1 cellular context compared by ENCODE assay signal in the genomic region with DNA sequence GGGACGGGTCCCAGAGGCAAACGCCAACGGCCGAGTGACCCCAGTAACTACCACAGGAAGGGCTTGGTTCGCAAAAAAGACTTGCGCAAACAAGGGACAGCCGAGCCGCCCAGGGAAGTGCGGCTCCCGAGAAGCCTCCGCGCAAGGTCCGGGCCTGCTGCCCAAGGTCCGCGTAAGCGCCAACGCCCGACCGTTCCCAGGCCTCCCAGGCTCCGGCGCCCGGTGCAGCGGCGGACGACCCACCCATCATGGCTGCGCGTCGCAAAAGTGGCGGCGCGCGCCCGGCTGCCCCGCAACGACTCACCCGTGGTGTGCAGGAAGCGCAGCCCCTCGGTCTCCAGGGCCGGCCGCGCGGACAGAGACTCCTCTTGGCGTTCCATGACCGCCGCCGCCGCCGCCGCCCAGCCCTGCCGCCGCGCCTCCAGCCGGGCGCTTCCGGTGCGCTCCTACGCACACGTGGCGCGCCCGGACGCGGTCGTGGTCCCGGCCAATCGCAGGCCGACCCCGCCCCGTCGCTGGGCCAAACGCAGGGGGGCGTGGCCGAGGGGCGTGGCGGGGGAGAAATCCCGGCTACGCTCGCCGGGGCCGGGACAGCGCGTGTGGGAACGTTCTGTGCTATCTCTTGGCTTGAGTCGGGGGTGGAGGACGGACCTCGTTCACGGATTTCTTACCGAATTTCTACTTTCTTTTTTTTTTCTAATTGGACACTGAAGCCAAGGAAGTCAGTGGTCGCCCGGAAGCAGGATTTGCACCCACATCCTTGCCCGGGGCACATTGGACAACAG.
A peak's percentile ranks its signal among the peaks of the same experiment; 100 is the strongest.
TF ChIP-seq lines count a peak whose summit lies in the region.

A gene with protein sequence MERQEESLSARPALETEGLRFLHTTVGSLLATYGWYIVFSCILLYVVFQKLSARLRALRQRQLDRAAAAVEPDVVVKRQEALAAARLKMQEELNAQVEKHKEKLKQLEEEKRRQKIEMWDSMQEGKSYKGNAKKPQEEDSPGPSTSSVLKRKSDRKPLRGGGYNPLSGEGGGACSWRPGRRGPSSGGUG (minus strand): TSS at position 448 of the 785 bp plus-strand sequence. CDS start 68 bp downstream, at position 380.

TF ChIP-seq in WTC11, 78 proteins besides CTCF, POLR2A, EP300 and RAD21 (continued from another document):
- TF ChIP-seq, protein P1, sequence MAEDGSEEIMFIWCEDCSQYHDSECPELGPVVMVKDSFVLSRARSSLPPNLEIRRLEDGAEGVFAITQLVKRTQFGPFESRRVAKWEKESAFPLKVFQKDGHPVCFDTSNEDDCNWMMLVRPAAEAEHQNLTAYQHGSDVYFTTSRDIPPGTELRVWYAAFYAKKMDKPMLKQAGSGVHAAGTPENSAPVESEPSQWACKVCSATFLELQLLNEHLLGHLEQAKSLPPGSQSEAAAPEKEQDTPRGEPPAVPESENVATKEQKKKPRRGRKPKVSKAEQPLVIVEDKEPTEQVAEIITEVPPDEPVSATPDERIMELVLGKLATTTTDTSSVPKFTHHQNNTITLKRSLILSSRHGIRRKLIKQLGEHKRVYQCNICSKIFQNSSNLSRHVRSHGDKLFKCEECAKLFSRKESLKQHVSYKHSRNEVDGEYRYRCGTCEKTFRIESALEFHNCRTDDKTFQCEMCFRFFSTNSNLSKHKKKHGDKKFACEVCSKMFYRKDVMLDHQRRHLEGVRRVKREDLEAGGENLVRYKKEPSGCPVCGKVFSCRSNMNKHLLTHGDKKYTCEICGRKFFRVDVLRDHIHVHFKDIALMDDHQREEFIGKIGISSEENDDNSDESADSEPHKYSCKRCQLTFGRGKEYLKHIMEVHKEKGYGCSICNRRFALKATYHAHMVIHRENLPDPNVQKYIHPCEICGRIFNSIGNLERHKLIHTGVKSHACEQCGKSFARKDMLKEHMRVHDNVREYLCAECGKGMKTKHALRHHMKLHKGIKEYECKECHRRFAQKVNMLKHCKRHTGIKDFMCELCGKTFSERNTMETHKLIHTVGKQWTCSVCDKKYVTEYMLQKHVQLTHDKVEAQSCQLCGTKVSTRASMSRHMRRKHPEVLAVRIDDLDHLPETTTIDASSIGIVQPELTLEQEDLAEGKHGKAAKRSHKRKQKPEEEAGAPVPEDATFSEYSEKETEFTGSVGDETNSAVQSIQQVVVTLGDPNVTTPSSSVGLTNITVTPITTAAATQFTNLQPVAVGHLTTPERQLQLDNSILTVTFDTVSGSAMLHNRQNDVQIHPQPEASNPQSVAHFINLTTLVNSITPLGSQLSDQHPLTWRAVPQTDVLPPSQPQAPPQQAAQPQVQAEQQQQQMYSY (CRISPR knock-in tag; IDR thresholded peaks at IDR 0.05) = peak; percentile 81
- TF ChIP-seq GABPB1 (CRISPR knock-in tag; IDR thresholded peaks at IDR 0.05) (no peak; the same call in 1 of the 2 replicates), FOXJ3 (CRISPR knock-in tag; IDR thresholded peaks at IDR 0.05; ENCODE audit: borderline replicate concordance) (no peak), ZNF138 (CRISPR knock-in tag; conservative IDR thresholded peaks at IDR 0.05) (no peak), EMX1 (CRISPR knock-in tag; IDR thresholded peaks at IDR 0.05) (no peak), ZNF416 (CRISPR knock-in tag; IDR thresholded peaks at IDR 0.05) (peak; percentile 15; the same call in 1 of the 2 replicates), SP1 (CRISPR knock-in tag; conservative IDR thresholded peaks at IDR 0.05) (peak; percentile 97), TCF7 (CRISPR knock-in tag; IDR thresholded peaks at IDR 0.05; ENCODE audit: low read depth) (no peak), ATF1 (CRISPR knock-in tag; IDR thresholded peaks at IDR 0.05) (no peak; the same call in 1 of the 2 replicates), FOXP1 (CRISPR knock-in tag; IDR thresholded peaks at IDR 0.05; ENCODE audit: borderline replicate concordance) (peak; percentile 73; the same call in 1 of the 2 replicates)
- TF ChIP-seq, protein P2, sequence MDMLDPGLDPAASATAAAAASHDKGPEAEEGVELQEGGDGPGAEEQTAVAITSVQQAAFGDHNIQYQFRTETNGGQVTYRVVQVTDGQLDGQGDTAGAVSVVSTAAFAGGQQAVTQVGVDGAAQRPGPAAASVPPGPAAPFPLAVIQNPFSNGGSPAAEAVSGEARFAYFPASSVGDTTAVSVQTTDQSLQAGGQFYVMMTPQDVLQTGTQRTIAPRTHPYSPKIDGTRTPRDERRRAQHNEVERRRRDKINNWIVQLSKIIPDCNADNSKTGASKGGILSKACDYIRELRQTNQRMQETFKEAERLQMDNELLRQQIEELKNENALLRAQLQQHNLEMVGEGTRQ (CRISPR knock-in tag; IDR thresholded peaks at IDR 0.05) = peak; percentile 86
- TF ChIP-seq, protein P3, sequence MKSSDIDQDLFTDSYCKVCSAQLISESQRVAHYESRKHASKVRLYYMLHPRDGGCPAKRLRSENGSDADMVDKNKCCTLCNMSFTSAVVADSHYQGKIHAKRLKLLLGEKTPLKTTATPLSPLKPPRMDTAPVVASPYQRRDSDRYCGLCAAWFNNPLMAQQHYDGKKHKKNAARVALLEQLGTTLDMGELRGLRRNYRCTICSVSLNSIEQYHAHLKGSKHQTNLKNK (CRISPR knock-in tag; IDR thresholded peaks at IDR 0.05) = no peak
- TF ChIP-seq, protein P4, sequence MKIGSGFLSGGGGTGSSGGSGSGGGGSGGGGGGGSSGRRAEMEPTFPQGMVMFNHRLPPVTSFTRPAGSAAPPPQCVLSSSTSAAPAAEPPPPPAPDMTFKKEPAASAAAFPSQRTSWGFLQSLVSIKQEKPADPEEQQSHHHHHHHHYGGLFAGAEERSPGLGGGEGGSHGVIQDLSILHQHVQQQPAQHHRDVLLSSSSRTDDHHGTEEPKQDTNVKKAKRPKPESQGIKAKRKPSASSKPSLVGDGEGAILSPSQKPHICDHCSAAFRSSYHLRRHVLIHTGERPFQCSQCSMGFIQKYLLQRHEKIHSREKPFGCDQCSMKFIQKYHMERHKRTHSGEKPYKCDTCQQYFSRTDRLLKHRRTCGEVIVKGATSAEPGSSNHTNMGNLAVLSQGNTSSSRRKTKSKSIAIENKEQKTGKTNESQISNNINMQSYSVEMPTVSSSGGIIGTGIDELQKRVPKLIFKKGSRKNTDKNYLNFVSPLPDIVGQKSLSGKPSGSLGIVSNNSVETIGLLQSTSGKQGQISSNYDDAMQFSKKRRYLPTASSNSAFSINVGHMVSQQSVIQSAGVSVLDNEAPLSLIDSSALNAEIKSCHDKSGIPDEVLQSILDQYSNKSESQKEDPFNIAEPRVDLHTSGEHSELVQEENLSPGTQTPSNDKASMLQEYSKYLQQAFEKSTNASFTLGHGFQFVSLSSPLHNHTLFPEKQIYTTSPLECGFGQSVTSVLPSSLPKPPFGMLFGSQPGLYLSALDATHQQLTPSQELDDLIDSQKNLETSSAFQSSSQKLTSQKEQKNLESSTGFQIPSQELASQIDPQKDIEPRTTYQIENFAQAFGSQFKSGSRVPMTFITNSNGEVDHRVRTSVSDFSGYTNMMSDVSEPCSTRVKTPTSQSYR (CRISPR knock-in tag; IDR thresholded peaks at IDR 0.05) = no peak
- TF ChIP-seq, protein P5, sequence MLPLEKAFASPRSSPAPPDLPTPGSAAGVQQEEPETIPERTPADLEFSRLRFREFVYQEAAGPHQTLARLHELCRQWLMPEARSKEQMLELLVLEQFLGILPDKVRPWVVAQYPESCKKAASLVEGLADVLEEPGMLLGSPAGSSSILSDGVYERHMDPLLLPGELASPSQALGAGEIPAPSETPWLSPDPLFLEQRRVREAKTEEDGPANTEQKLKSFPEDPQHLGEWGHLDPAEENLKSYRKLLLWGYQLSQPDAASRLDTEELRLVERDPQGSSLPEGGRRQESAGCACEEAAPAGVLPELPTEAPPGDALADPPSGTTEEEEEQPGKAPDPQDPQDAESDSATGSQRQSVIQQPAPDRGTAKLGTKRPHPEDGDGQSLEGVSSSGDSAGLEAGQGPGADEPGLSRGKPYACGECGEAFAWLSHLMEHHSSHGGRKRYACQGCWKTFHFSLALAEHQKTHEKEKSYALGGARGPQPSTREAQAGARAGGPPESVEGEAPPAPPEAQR (CRISPR knock-in tag; IDR thresholded peaks at IDR 0.05) = no peak
